In genomic region chr13:30847697-30848307, GRCh38 we compare ENCODE assay signal across 9 cellular contexts. TPM values are rescaled to one million over a fixed set of nuclear protein-coding genes. Genes with fewer than 3 reads are reported as not detected.
DNase-seq lines count a peak whose midpoint lies in the region; ATAC-seq, FAIRE-seq and TF ChIP-seq lines count a peak whose summit lies in the region.
"Had no signal": no experiment of that assay in that cellular context is flagged by ENCODE, and none has a peak within 500 bp of the region (broad histone marks: within the 10 kb centered on the region; RNA-seq: fewer than 3 reads in every experiment).

No MANE protein-coding gene starts in this region.

- TF ChIP-seq POLR2A in GM12892 (IDR thresholded peaks at IDR 0.05; ENCODE audit: low read depth, low read length) = no peak

- H3K4me1 Mint-ChIP-seq in WTC11 = no peaks in the 10 kb centered on the region

- no peak for ATAC-seq in WTC11
- no peak for ATAC-seq in GM21825 (IDR thresholded peaks at IDR 0.05; ENCODE audit: unreplicated experiment)

- FAIRE-seq in GM12892 (lab: Jason Lieb, UNC) = peak; percentile 51

- no peak overlapping the region for H3K4me3 ChIP-seq in skeletal muscle cell (ENCODE audit: low read depth, low read length)

- H3K27ac Mint-ChIP-seq in WTC11 = no peak overlapping the region
- H3K27ac Mint-ChIP-seq: activated B cell treated with CpG ODN at 0.5 μM for 24 hours had no signal

- CTCF ChIA-PET in WTC11 (lab: Charles Lee) = interaction anchor here (1.3 kb wide), 1 partner anchor 18 kb away, joined by 3 read pairs; no protein-coding TSS in a partner anchor

- H3K4me3 Mint-ChIP-seq in WTC11 = no peak overlapping the region
- H3K4me3 Mint-ChIP-seq: activated B cell treated with CpG ODN at 0.5 μM for 24 hours had no signal

- no peak for DNase-seq in GM12892 (ENCODE audit: insufficient read length)
- peak; percentile 85 for DNase-seq in NCI-H226
- peak; percentile 99 for DNase-seq in fibroblast of gingiva (ENCODE audit: low read depth)
- DNase-seq in skeletal muscle cell (ENCODE audit: low read depth) = peak; percentile 100
- no peak for DNase-seq in AML-193 (lab: John Stamatoyannopoulos, UW)
- DNase-seq in NCI-H1092 (lab: John Stamatoyannopoulos, UW) = no peak
- DNase-seq in WTC11 (ENCODE audit: low spot score) = no peak
- DNase-seq: activated B cell treated with CpG ODN at 0.5 μM for 24 hours had no signal

- POLR2A ChIA-PET in WTC11 (lab: Charles Lee) = no interaction called here

- H3K27me3 Mint-ChIP-seq in WTC11 (ENCODE audit: low read depth) = no peaks in the 10 kb centered on the region
- H3K27me3 Mint-ChIP-seq: activated B cell treated with CpG ODN at 0.5 μM for 24 hours had no signal

- H3K9me3 Mint-ChIP-seq in WTC11 = peaks cover 20% of the 10 kb centered on the region
- H3K9me3 Mint-ChIP-seq: activated B cell treated with CpG ODN at 0.5 μM for 24 hours had no signal

- no peak for TF ChIP-seq CTCF in WTC11 (IDR thresholded peaks at IDR 0.05)

- H3K36me3 Mint-ChIP-seq in WTC11 = no peaks in the 10 kb centered on the region

TF ChIP-seq in WTC11, 78 proteins besides CTCF, POLR2A, EP300 and RAD21:
- TF ChIP-seq TCF7 (CRISPR knock-in tag; IDR thresholded peaks at IDR 0.05; ENCODE audit: low read depth) (no peak), TEAD1 (CRISPR knock-in tag; IDR thresholded peaks at IDR 0.05) (no peak), ZBTB21 (CRISPR knock-in tag; IDR thresholded peaks at IDR 0.05; ENCODE audit: borderline replicate concordance) (no peak), RELA (CRISPR knock-in tag; IDR thresholded peaks at IDR 0.05; ENCODE audit: borderline replicate concordance) (no peak), SOX15 (CRISPR knock-in tag; IDR thresholded peaks at IDR 0.05) (no peak)
- TF ChIP-seq, protein P1, sequence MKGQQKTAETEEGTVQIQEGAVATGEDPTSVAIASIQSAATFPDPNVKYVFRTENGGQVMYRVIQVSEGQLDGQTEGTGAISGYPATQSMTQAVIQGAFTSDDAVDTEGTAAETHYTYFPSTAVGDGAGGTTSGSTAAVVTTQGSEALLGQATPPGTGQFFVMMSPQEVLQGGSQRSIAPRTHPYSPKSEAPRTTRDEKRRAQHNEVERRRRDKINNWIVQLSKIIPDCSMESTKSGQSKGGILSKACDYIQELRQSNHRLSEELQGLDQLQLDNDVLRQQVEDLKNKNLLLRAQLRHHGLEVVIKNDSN (CRISPR knock-in tag; IDR thresholded peaks at IDR 0.05) = no peak

RNA-seq across cellular contexts. Expression of gene MEDAG, which starts 58.3 kb away (rescaled TPM):
- polyA plus RNA-seq in GM12892 (2012; ENCODE audit: missing spikeins) = not detected
- total RNA-seq in WTC11 (2021) = 1.9 to 2.4 TPM (median 2.1 TPM) in 3 replicates
- total RNA-seq: activated B cell treated with CpG ODN at 0.5 μM for 24 hours had no signal

Comparison
In these comparisons a context has a peak if more than half of its experiments do, and no peak if none do; other contexts are left out.
1. DNase-seq: peak in NCI-H226 (single experiment), fibroblast of gingiva (single experiment) and skeletal muscle cell (single experiment); none in GM12892 (single experiment), AML-193 (0 of 2), NCI-H1092 (single experiment) and WTC11 (single experiment).